ENCODE assay signal across 34 cellular contexts in genomic region chr2:147388217-147388616, GRCh38.
"Had no signal": no experiment of that assay in that cellular context is flagged by ENCODE, and none has a peak within 500 bp of the region (broad histone marks: within the 10 kb centered on the region; RNA-seq: fewer than 3 reads in every experiment).

No MANE protein-coding gene starts in this region.

- H3K27me3 Mint-ChIP-seq: activated CD8-positive, alpha-beta memory T cell treated with anti-CD3 and anti-CD28 coated beads, Interleukin-2, amount 10 ng/mL, durations not matched to agents 7 days and 5 days; activated naive CD8-positive, alpha-beta T cell treated with anti-CD3 and anti-CD28 coated beads, Interleukin-2, amount 50 U/mL, for 24 hours; brain; central memory CD8-positive, alpha-beta T cell had no signal

- H3K4me3 Mint-ChIP-seq: activated CD4-positive, alpha-beta memory T cell treated with anti-CD3 and anti-CD28 coated beads, Interleukin-2, amount 10 ng/mL, durations not matched to agents 7 days and 5 days; activated CD4-positive, alpha-beta T cell treated with anti-CD3 and anti-CD28 coated beads for 36 hours; activated CD4-positive, alpha-beta T cell treated with anti-CD3 and anti-CD28 coated beads, Interleukin-2, amount 10 ng/mL, durations not matched to agents 7 days and 5 days; activated CD8-positive, alpha-beta memory T cell treated with anti-CD3 and anti-CD28 coated beads, Interleukin-2, amount 10 ng/mL, durations not matched to agents 7 days and 5 days; activated CD8-positive, alpha-beta T cell treated with anti-CD3 and anti-CD28 coated beads, Interleukin-2, amount 10 ng/mL, durations not matched to agents 7 days and 5 days; activated naive CD4-positive, alpha-beta T cell treated with anti-CD3 and anti-CD28 coated beads, Interleukin-2, amount 10 ng/mL, durations not matched to agents 7 days and 5 days; activated naive CD4-positive, alpha-beta T cell treated with anti-CD3 and anti-CD28 coated beads, Interleukin-2, amount 50 U/mL, for 24 hours; activated naive CD8-positive, alpha-beta T cell; activated naive CD8-positive, alpha-beta T cell treated with anti-CD3 and anti-CD28 coated beads, Interleukin-2, amount 10 ng/mL, durations not matched to agents 7 days and 5 days; activated naive CD8-positive, alpha-beta T cell treated with anti-CD3 and anti-CD28 coated beads, Interleukin-2, amount 50 U/mL, for 24 hours; activated T-cell treated with anti-CD3 and anti-CD28 coated beads, Interleukin-2, amount 50 U/mL, for 24 hours; brain; central memory CD8-positive, alpha-beta T cell; T-cell; T-helper 17 cell; WTC11 had no signal

- H3K9me3 Mint-ChIP-seq: activated CD4-positive, alpha-beta memory T cell treated with anti-CD3 and anti-CD28 coated beads, Interleukin-2, amount 10 ng/mL, durations not matched to agents 7 days and 5 days; activated CD4-positive, alpha-beta T cell treated with anti-CD3 and anti-CD28 coated beads, Interleukin-2, amount 10 ng/mL, durations not matched to agents 7 days and 5 days; activated naive CD4-positive, alpha-beta T cell treated with anti-CD3 and anti-CD28 coated beads, Interleukin-2, amount 10 ng/mL, durations not matched to agents 7 days and 5 days; activated naive CD4-positive, alpha-beta T cell treated with anti-CD3 and anti-CD28 coated beads, Interleukin-2, amount 50 U/mL, for 24 hours; activated naive CD8-positive, alpha-beta T cell treated with anti-CD3 and anti-CD28 coated beads, Interleukin-2, amount 10 ng/mL, durations not matched to agents 7 days and 5 days; activated naive CD8-positive, alpha-beta T cell treated with anti-CD3 and anti-CD28 coated beads, Interleukin-2, amount 50 U/mL, for 24 hours; activated T-cell treated with anti-CD3 and anti-CD28 coated beads, Interleukin-2, amount 50 U/mL, for 24 hours; activated T-helper 2 cell treated with anti-CD3 and anti-CD28 coated beads, Interferon-gamma antibody, Interleukin-2, Interleukin-4, amounts not matched to agents 10 μg/mL and 5 μg/mL and 100 μg/mL, durations not matched to agents 14 hours and 24 hours and 36 hours; central memory CD8-positive, alpha-beta T cell; T-cell; WTC11 had no signal

- H3K9me3 ChIP-seq: ascending aorta had no signal

- ATAC-seq: activated CD4-positive, alpha-beta T cell treated with anti-CD3 and anti-CD28 coated beads for 36 hours; activated CD4-positive, CD25-positive, alpha-beta regulatory T cell treated with anti-CD3 and anti-CD28 coated beads, Interleukin-2, amount 50 U/mL, for 24 hours; activated CD8-positive, alpha-beta memory T cell treated with anti-CD3 and anti-CD28 coated beads, Interleukin-2, amount 10 ng/mL, durations not matched to agents 7 days and 5 days; activated CD8-positive, alpha-beta T cell treated with anti-CD3 and anti-CD28 coated beads, Interleukin-2, amount 10 ng/mL, durations not matched to agents 7 days and 5 days; activated naive CD8-positive, alpha-beta T cell treated with anti-CD3 and anti-CD28 coated beads, Interleukin-2, amount 50 U/mL, for 24 hours; T-cell; T-helper 17 cell; WTC11 had no signal

- H3K27me3 ChIP-seq: ascending aorta, cardiac muscle cell had no signal

- H3K27ac ChIP-seq: ascending aorta, cardiac muscle cell, WERI-Rb-1 had no signal

- H3K4me3 ChIP-seq: ascending aorta, cardiac muscle cell had no signal

- H3K36me3 Mint-ChIP-seq: activated CD8-positive, alpha-beta memory T cell treated with anti-CD3 and anti-CD28 coated beads, Interleukin-2, amount 10 ng/mL, durations not matched to agents 7 days and 5 days; activated naive CD4-positive, alpha-beta T cell treated with anti-CD3 and anti-CD28 coated beads, Interleukin-2, amount 10 ng/mL, durations not matched to agents 7 days and 5 days; activated naive CD4-positive, alpha-beta T cell treated with anti-CD3 and anti-CD28 coated beads, Interleukin-2, amount 50 U/mL, for 24 hours; activated naive CD8-positive, alpha-beta T cell; activated naive CD8-positive, alpha-beta T cell treated with anti-CD3 and anti-CD28 coated beads, Interleukin-2, amount 10 ng/mL, durations not matched to agents 7 days and 5 days; brain; T-cell; WTC11 had no signal

- H3K4me1 Mint-ChIP-seq: activated CD4-positive, alpha-beta T cell treated with anti-CD3 and anti-CD28 coated beads, Interleukin-2, amount 10 ng/mL, durations not matched to agents 7 days and 5 days; activated CD8-positive, alpha-beta memory T cell treated with anti-CD3 and anti-CD28 coated beads, Interleukin-2, amount 10 ng/mL, durations not matched to agents 7 days and 5 days; activated naive CD4-positive, alpha-beta T cell treated with anti-CD3 and anti-CD28 coated beads, Interleukin-2, amount 10 ng/mL, durations not matched to agents 7 days and 5 days; activated naive CD4-positive, alpha-beta T cell treated with anti-CD3 and anti-CD28 coated beads, Interleukin-2, amount 50 U/mL, for 24 hours; activated naive CD8-positive, alpha-beta T cell treated with anti-CD3 and anti-CD28 coated beads, Interleukin-2, amount 10 ng/mL, durations not matched to agents 7 days and 5 days; activated naive CD8-positive, alpha-beta T cell treated with anti-CD3 and anti-CD28 coated beads, Interleukin-2, amount 50 U/mL, for 24 hours; central memory CD8-positive, alpha-beta T cell; T-cell; T-helper 17 cell had no signal

- H3K27ac Mint-ChIP-seq: activated CD4-positive, alpha-beta memory T cell treated with anti-CD3 and anti-CD28 coated beads, Interleukin-2, amount 10 ng/mL, durations not matched to agents 7 days and 5 days; activated CD4-positive, alpha-beta T cell treated with anti-CD3 and anti-CD28 coated beads for 36 hours; activated CD4-positive, alpha-beta T cell treated with anti-CD3 and anti-CD28 coated beads, Interleukin-2, amount 10 ng/mL, durations not matched to agents 7 days and 5 days; activated CD8-positive, alpha-beta memory T cell treated with anti-CD3 and anti-CD28 coated beads, Interleukin-2, amount 10 ng/mL, durations not matched to agents 7 days and 5 days; activated CD8-positive, alpha-beta T cell treated with anti-CD3 and anti-CD28 coated beads, Interleukin-2, amount 10 ng/mL, durations not matched to agents 7 days and 5 days; activated naive CD4-positive, alpha-beta T cell treated with anti-CD3 and anti-CD28 coated beads, Interleukin-2, amount 10 ng/mL, durations not matched to agents 7 days and 5 days; activated naive CD4-positive, alpha-beta T cell treated with anti-CD3 and anti-CD28 coated beads, Interleukin-2, amount 50 U/mL, for 24 hours; activated naive CD8-positive, alpha-beta T cell; activated naive CD8-positive, alpha-beta T cell treated with anti-CD3 and anti-CD28 coated beads, Interleukin-2, amount 10 ng/mL, durations not matched to agents 7 days and 5 days; activated naive CD8-positive, alpha-beta T cell treated with anti-CD3 and anti-CD28 coated beads, Interleukin-2, amount 50 U/mL, for 24 hours; activated T-cell treated with anti-CD3 and anti-CD28 coated beads, Interleukin-2, amount 50 U/mL, for 24 hours; activated T-helper 2 cell treated with anti-CD3 and anti-CD28 coated beads, Interferon-gamma antibody, Interleukin-2, Interleukin-4, amounts not matched to agents 10 μg/mL and 5 μg/mL and 100 μg/mL, durations not matched to agents 14 hours and 24 hours and 36 hours; brain; T-cell; T-helper 17 cell had no signal

- H3K36me3 ChIP-seq: ascending aorta, cardiac muscle cell, WERI-Rb-1 had no signal

- H3K4me1 ChIP-seq: ascending aorta had no signal

- DNase-seq: activated CD4-positive, alpha-beta memory T cell treated with anti-CD3 and anti-CD28 coated beads, Interleukin-2, amount 10 ng/mL, durations not matched to agents 7 days and 5 days; activated CD4-positive, alpha-beta T cell treated with anti-CD3 and anti-CD28 coated beads for 1 hour; activated CD4-positive, alpha-beta T cell treated with anti-CD3 and anti-CD28 coated beads for 36 hours; activated CD4-positive, alpha-beta T cell treated with anti-CD3 and anti-CD28 coated beads for 48 hours; activated CD4-positive, alpha-beta T cell treated with anti-CD3 and anti-CD28 coated beads, Interleukin-2, amount 10 ng/mL, durations not matched to agents 7 days and 5 days; activated CD4-positive, alpha-beta T cell treated with anti-CD3 and anti-CD28 coated beads, Interleukin-2, amount 50 U/mL, for 48 hours; activated CD4-positive, CD25-positive, alpha-beta regulatory T cell; activated CD8-positive, alpha-beta memory T cell treated with anti-CD3 and anti-CD28 coated beads for 24 hours; activated CD8-positive, alpha-beta memory T cell treated with anti-CD3 and anti-CD28 coated beads, Interleukin-2, amount 10 ng/mL, durations not matched to agents 7 days and 5 days; activated CD8-positive, alpha-beta memory T cell treated with anti-CD3 and anti-CD28 coated beads, Interleukin-2, amount 50 U/mL, for 48 hours; activated CD8-positive, alpha-beta T cell treated with anti-CD3 and anti-CD28 coated beads, Interleukin-2, amount 10 ng/mL, durations not matched to agents 7 days and 5 days; activated effector memory CD4-positive, alpha-beta T cell treated with Interleukin-2 at 50 U/mL for 16 hours; activated gamma-delta T cell; activated naive CD4-positive, alpha-beta T cell treated with anti-CD3 and anti-CD28 coated beads, Interleukin-2, amount 10 ng/mL, durations not matched to agents 7 days and 5 days; activated naive CD8-positive, alpha-beta T cell treated with anti-CD3 and anti-CD28 coated beads, Interleukin-2, amount 10 ng/mL, durations not matched to agents 7 days and 5 days; activated naive CD8-positive, alpha-beta T cell treated with anti-CD3 and anti-CD28 coated beads, Interleukin-2, amount 50 U/mL, for 24 hours; activated T-cell treated with anti-CD3 and anti-CD28 coated beads, Interleukin-2, amount 50 U/mL, for 24 hours; activated T-cell treated with anti-CD3 and anti-CD28 coated beads, Interleukin-2, amount 50 U/mL, for 48 hours; amygdala; anterior cingulate cortex; caudate nucleus; cerebellar nuclear complex; T-cell; T-helper 17 cell; WERI-Rb-1 had no signal
